ENCODE assay signal across 24 cellular contexts in the genomic region with DNA sequence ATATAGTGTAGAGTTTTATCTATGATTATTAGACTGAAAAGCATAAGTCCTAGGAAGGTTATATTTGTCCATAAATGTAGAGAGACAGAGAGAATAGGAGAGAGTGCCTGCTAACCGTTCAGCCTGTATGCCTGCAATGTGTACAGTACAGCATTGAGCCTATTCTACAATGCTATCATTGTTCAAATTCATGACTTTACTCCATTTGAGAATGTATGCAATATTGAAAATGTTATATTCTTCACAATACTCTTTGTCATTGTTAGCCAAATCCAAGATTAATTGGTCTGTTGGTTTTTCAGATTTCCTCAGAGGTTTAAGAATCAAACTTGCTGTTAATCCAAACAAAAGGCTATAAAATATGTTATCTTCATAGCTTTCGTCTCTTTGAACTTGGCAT.
"Had no signal": no experiment of that assay in that cellular context is flagged by ENCODE, and none has a peak within 500 bp of the region (broad histone marks: within the 10 kb centered on the region; RNA-seq: fewer than 3 reads in every experiment).

No MANE protein-coding gene starts in this region.

- H3K27ac Mint-ChIP-seq: immature natural killer cell; mesothelial cell of epicardium; naive thymus-derived CD4-positive, alpha-beta T cell; natural killer cell treated with Interleukin-12 subunit alpha and Interleukin-12 subunit beta and Interleukin-15 and Interleukin-18, amount 100 ng/mL, for 72 hours; progenitor cell of endocrine pancreas; stimulated activated memory B cell treated with anti-CD40 and anti-IgM and Interleukin-4, amounts not matched to agents 10 μg/mL and 1 μg/mL and 100 μg/mL, for 72 hours; stimulated activated naive CD8-positive, alpha-beta T cell treated with anti-CD3 and anti-CD28 coated beads, Interleukin-15, amount 100 ng/mL, for 72 hours had no signal

- H3K4me3 Mint-ChIP-seq: immature natural killer cell; mesothelial cell of epicardium; naive thymus-derived CD4-positive, alpha-beta T cell; natural killer cell treated with Interleukin-12 subunit alpha and Interleukin-12 subunit beta and Interleukin-15 and Interleukin-18, amount 100 ng/mL, for 72 hours; stimulated activated memory B cell treated with anti-CD40 and anti-IgM and Interleukin-4, amounts not matched to agents 10 μg/mL and 1 μg/mL and 100 μg/mL, for 72 hours; stimulated activated naive CD8-positive, alpha-beta T cell treated with anti-CD3 and anti-CD28 coated beads, Interleukin-15, amount 100 ng/mL, for 72 hours had no signal

- H3K4me3 ChIP-seq: left ventricle myocardium inferior, lung, ovary, skin epidermis, spleen, tibial nerve, upper lobe of left lung, vagina had no signal

- ATAC-seq: naive thymus-derived CD4-positive, alpha-beta T cell; natural killer cell treated with Interleukin-12 subunit alpha and Interleukin-12 subunit beta and Interleukin-15 and Interleukin-18, amount 100 ng/mL, for 72 hours; right cardiac atrium; sciatic nerve; stimulated activated memory B cell treated with anti-CD40 and anti-IgM and Interleukin-4, amounts not matched to agents 10 μg/mL and 1 μg/mL and 100 μg/mL, for 72 hours; stimulated activated naive CD8-positive, alpha-beta T cell treated with anti-CD3 and anti-CD28 coated beads, Interleukin-15, amount 100 ng/mL, for 72 hours had no signal

- H3K36me3 Mint-ChIP-seq: stimulated activated memory B cell treated with anti-CD40 and anti-IgM and Interleukin-4, amounts not matched to agents 10 μg/mL and 1 μg/mL and 100 μg/mL, for 72 hours had no signal

- FAIRE-seq: islet of Langerhans, kidney had no signal

- H3K4me1 Mint-ChIP-seq: immature natural killer cell; stimulated activated memory B cell treated with anti-CD40 and anti-IgM and Interleukin-4, amounts not matched to agents 10 μg/mL and 1 μg/mL and 100 μg/mL, for 72 hours had no signal

- DNase-seq: hypothalamus; immature natural killer cell; kidney; left ventricle myocardium inferior; mesendoderm; naive thymus-derived CD4-positive, alpha-beta T cell; ovary; right cardiac atrium; spleen; stimulated activated CD4-positive, alpha-beta T cell treated with anti-CD3 and anti-CD28 coated beads, Interleukin-4, amount 100 ng/mL, for 24 hours; stimulated activated naive CD4-positive, alpha-beta T cell treated with Interleukin-2 at 50 U/mL for 16 hours; stimulated activated naive CD8-positive, alpha-beta T cell treated with anti-CD3 and anti-CD28 coated beads, Interleukin-15, amount 100 ng/mL, for 72 hours; substantia nigra; upper lobe of left lung had no signal
